Comparison of ENCODE assay signal across 1 cellular context in the genomic region with DNA sequence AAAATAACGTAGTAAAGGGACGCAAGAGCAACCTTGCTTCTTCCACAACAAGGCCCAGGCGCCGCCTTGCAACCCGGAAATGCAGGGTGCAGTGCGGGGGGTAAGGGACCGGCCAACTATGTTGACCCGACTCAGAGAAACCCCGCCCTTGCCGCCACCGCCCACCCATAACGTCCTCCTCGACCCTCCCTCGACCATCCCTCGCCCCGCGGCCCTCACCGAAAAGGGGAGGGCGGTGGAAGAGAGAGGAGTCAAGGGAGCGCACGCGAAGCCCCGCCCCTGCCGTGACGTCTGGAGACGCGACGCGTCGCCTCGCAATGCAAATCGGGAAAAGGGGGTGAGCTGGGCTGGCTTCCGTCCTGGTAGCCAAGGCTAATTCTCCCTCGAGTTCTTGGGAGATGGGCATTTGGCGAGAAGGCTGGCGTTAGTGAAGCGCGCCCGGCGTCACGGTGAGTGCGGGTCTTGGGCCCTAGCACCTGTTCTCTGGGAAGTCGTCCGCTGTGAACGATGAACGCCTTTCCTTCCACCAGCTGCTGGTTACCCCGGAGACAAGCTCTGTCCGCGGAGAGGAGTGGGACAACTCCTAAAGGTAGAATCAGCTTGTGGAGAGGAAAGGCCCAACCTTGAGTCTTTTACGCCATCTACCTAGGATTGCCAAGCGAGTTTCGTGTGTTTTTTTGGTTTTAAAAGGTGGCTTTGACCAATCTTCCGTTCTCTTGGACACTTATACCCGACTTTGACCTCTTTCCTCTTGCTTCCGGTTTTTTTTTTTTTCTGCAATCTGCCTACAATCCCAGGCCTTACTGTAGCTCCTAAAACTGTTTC.
TF ChIP-seq lines count a peak whose summit lies in the region.

A gene (plus strand): TSS at position 340 of the 825 bp plus-strand sequence. CDS start 14,669 bp downstream, outside the sequence.

TF ChIP-seq in liver, 16 proteins besides CTCF, POLR2A, EP300 and RAD21 (continued from another document):
- TF ChIP-seq NR2F2 (IDR thresholded peaks at IDR 0.05) (peak; percentile 39), HNF4G (IDR thresholded peaks at IDR 0.05) (peak; percentile 26)
